9 cellular contexts compared by ENCODE assay signal in genomic region chrX:13091111-13091765, GRCh38. TPM values are rescaled to one million over a fixed set of nuclear protein-coding genes. Genes with fewer than 3 reads are reported as not detected.
DNase-seq lines count a peak whose midpoint lies in the region; ATAC-seq and TF ChIP-seq lines count a peak whose summit lies in the region.
"Had no signal": no experiment of that assay in that cellular context is flagged by ENCODE, and none has a peak within 500 bp of the region (broad histone marks: within the 10 kb centered on the region; RNA-seq: fewer than 3 reads in every experiment).

No MANE protein-coding gene starts in this region.

- DNase-seq in activated naive CD4-positive, alpha-beta T cell treated with anti-CD3 and anti-CD28 coated beads, Interleukin-2, amount 10 ng/mL, durations not matched to agents 7 days and 5 days, result peak; percentile 48
- DNase-seq in activated naive CD4-positive, alpha-beta T cell (lab: John Stamatoyannopoulos, UW), result no peak
- peak; percentile 65 for DNase-seq in activated CD8-positive, alpha-beta T cell treated with anti-CD3 and anti-CD28 coated beads, Interleukin-2, amount 10 ng/mL, durations not matched to agents 7 days and 5 days
- DNase-seq in upper lobe of right lung (no peak), left lobe of liver (ENCODE audit: low spot score) (no peak), AG08395 (ENCODE audit: low spot score) (no peak), NCI-H187 (lab: John Stamatoyannopoulos, UW) (no peak)
- DNase-seq: Karpas-422 had no signal

- peak; percentile 4 for ATAC-seq in activated CD8-positive, alpha-beta T cell treated with anti-CD3 and anti-CD28 coated beads, Interleukin-2, amount 10 ng/mL, durations not matched to agents 7 days and 5 days
- ATAC-seq in upper lobe of right lung (peak; percentile 35), left lobe of liver (no peak)

- H3K27ac ChIP-seq in liver (ENCODE audit: low read depth in 1 of 2, low read length in 2 of 2) (peak overlapping the region; percentile 18 to 29), upper lobe of right lung (peak overlapping the region; percentile 76)

- H3K9me3 Mint-ChIP-seq in activated naive CD4-positive, alpha-beta T cell treated with anti-CD3 and anti-CD28 coated beads, Interleukin-2, amount 10 ng/mL, durations not matched to agents 7 days and 5 days, result no peaks in the 10 kb centered on the region
- H3K9me3 Mint-ChIP-seq in activated CD8-positive, alpha-beta T cell treated with anti-CD3 and anti-CD28 coated beads, Interleukin-2, amount 10 ng/mL, durations not matched to agents 7 days and 5 days (ENCODE audit: insufficient read depth), result no peaks in the 10 kb centered on the region

- 69% methylated on average over 6 of the region's 6 CpGs for WGBS in liver

- H3K27me3 Mint-ChIP-seq in activated naive CD4-positive, alpha-beta T cell treated with anti-CD3 and anti-CD28 coated beads, Interleukin-2, amount 10 ng/mL, durations not matched to agents 7 days and 5 days, result no peaks in the 10 kb centered on the region
- H3K27me3 Mint-ChIP-seq in activated CD8-positive, alpha-beta T cell treated with anti-CD3 and anti-CD28 coated beads, Interleukin-2, amount 10 ng/mL, durations not matched to agents 7 days and 5 days (ENCODE audit: low read depth), result no peaks in the 10 kb centered on the region

- peak overlapping the region in 1 of 2 donors; percentile 27 for H3K9ac ChIP-seq in liver (ENCODE audit: low read depth in 1 of 2, low read length in 2 of 2)

- CTCF ChIA-PET in activated naive CD4-positive, alpha-beta T cell treated with anti-CD3 and anti-CD28 coated beads, Interleukin-2, amount 10 ng/mL, durations not matched to agents 7 days and 5 days (lab: Charles Lee), result interaction anchor here (0.5 to 4.2 kb wide), 18 partner anchors 10 to 397 kb away, joined by 3 to 100 read pairs (median 4); no protein-coding TSS in a partner anchor
- CTCF ChIA-PET in activated CD8-positive, alpha-beta T cell treated with anti-CD3 and anti-CD28 coated beads, Interleukin-2, amount 10 ng/mL, durations not matched to agents 7 days and 5 days (lab: Charles Lee), result interaction anchor here (0.9 to 6.2 kb wide), 26 partner anchors 9 to 555 kb away, joined by 3 to 173 read pairs (median 5); partner anchors contain the start of gene TMSB4X

- no peaks in the 10 kb centered on the region for H3K27me3 ChIP-seq in liver (ENCODE audit: control insufficient read depth in 4 of 4, insufficient read depth in 4 of 4, low read length in 3 of 4)
- H3K27me3 ChIP-seq in upper lobe of right lung, result no peaks in the 10 kb centered on the region

- peak overlapping the region; percentile 68 for H3K4me3 Mint-ChIP-seq in activated naive CD4-positive, alpha-beta T cell treated with anti-CD3 and anti-CD28 coated beads, Interleukin-2, amount 10 ng/mL, durations not matched to agents 7 days and 5 days
- H3K4me3 Mint-ChIP-seq in activated CD8-positive, alpha-beta T cell treated with anti-CD3 and anti-CD28 coated beads, Interleukin-2, amount 10 ng/mL, durations not matched to agents 7 days and 5 days, result peak overlapping the region; percentile 56

- TF ChIP-seq RAD21 in liver (IDR thresholded peaks at IDR 0.05), result no peak

- H3K36me3 Mint-ChIP-seq in activated naive CD4-positive, alpha-beta T cell treated with anti-CD3 and anti-CD28 coated beads, Interleukin-2, amount 10 ng/mL, durations not matched to agents 7 days and 5 days, result peaks cover 2% of the 10 kb centered on the region
- peaks cover 5% of the 10 kb centered on the region for H3K36me3 Mint-ChIP-seq in activated CD8-positive, alpha-beta T cell treated with anti-CD3 and anti-CD28 coated beads, Interleukin-2, amount 10 ng/mL, durations not matched to agents 7 days and 5 days (ENCODE audit: low read depth)

- H3K4me1 Mint-ChIP-seq in activated naive CD4-positive, alpha-beta T cell treated with anti-CD3 and anti-CD28 coated beads, Interleukin-2, amount 10 ng/mL, durations not matched to agents 7 days and 5 days, result peaks cover 94% of the 10 kb centered on the region
- peaks cover 93% of the 10 kb centered on the region for H3K4me1 Mint-ChIP-seq in activated CD8-positive, alpha-beta T cell treated with anti-CD3 and anti-CD28 coated beads, Interleukin-2, amount 10 ng/mL, durations not matched to agents 7 days and 5 days (ENCODE audit: low read depth)

- H3K4me1 ChIP-seq in liver (ENCODE audit: control insufficient read depth in 4 of 4, insufficient read depth in 4 of 4, low read length in 3 of 4) (peaks cover 0 to 7% (median 0%) of the 10 kb centered on the region in 4 donors), upper lobe of right lung (peaks cover 19% of the 10 kb centered on the region)

- H3K27ac Mint-ChIP-seq in activated naive CD4-positive, alpha-beta T cell treated with anti-CD3 and anti-CD28 coated beads, Interleukin-2, amount 10 ng/mL, durations not matched to agents 7 days and 5 days, result peak overlapping the region; percentile 96
- peak overlapping the region; percentile 83 for H3K27ac Mint-ChIP-seq in activated CD8-positive, alpha-beta T cell treated with anti-CD3 and anti-CD28 coated beads, Interleukin-2, amount 10 ng/mL, durations not matched to agents 7 days and 5 days

- POLR2A ChIA-PET in activated CD8-positive, alpha-beta T cell treated with anti-CD3 and anti-CD28 coated beads, Interleukin-2, amount 10 ng/mL, durations not matched to agents 7 days and 5 days (lab: Charles Lee), result interaction anchor here (0.6 to 13.9 kb wide), 15 partner anchors 8 to 397 kb away, joined by 3 to 779 read pairs (median 14); partner anchors contain the start of gene TMSB4X

- H3K36me3 ChIP-seq in liver (ENCODE audit: control insufficient read depth in 4 of 4, insufficient read depth in 3 of 4, low read depth in 1 of 4, low read length in 3 of 4) (no peaks in the 10 kb centered on the region), upper lobe of right lung (no peaks in the 10 kb centered on the region)

- intact Hi-C loops in upper lobe of right lung (cut with DNase I), result no loop called here

- no peak overlapping the region for H3K4me3 ChIP-seq in liver (ENCODE audit: low read depth in 1 of 3, low read length in 3 of 3)
- peak overlapping the region; percentile 8 for H3K4me3 ChIP-seq in upper lobe of right lung

- no peaks in the 10 kb centered on the region for H3K9me3 ChIP-seq in liver (ENCODE audit: control insufficient read depth in 4 of 4, low read length in 3 of 4)
- no peaks in the 10 kb centered on the region for H3K9me3 ChIP-seq in upper lobe of right lung

- TF ChIP-seq CTCF in liver (IDR thresholded peaks at IDR 0.05; ENCODE audit: low read depth, low read length, missing input control) (no peak), upper lobe of right lung (IDR thresholded peaks at IDR 0.05) (no peak)

TF ChIP-seq in liver, 16 proteins besides CTCF, POLR2A, EP300 and RAD21:
- TF ChIP-seq FOXA2 (IDR thresholded peaks at IDR 0.05), result no peak
- TF ChIP-seq ZBTB33 (IDR thresholded peaks at IDR 0.05), result no peak
- no peak for TF ChIP-seq MAX (IDR thresholded peaks at IDR 0.05)
- no peak for TF ChIP-seq REST (IDR thresholded peaks at IDR 0.05)
- no peak for TF ChIP-seq NR2F2 (IDR thresholded peaks at IDR 0.05)
- no peak for TF ChIP-seq TAF1 (conservative IDR thresholded peaks at IDR 0.05)
- TF ChIP-seq GABPA (IDR thresholded peaks at IDR 0.05 in 1 of 2, conservative IDR thresholded peaks at IDR 0.05 in 1 of 2), result no peak
- TF ChIP-seq JUND (IDR thresholded peaks at IDR 0.05), result no peak

RNA-seq across cellular contexts. Expression of gene FAM9C, which starts 46.8 kb away (rescaled TPM):
- total RNA-seq in activated CD8-positive, alpha-beta T cell treated with anti-CD3 and anti-CD28 coated beads, Interleukin-2, amount 10 ng/mL, durations not matched to agents 7 days and 5 days, result not detected
- total RNA-seq in liver, result not detected
- polyA plus RNA-seq in liver, result not detected
- total RNA-seq in upper lobe of right lung, result not detected
- total RNA-seq in left lobe of liver, result not detected

Comparison
In these comparisons a context has a peak if more than half of its experiments do, and no peak if none do; other contexts are left out.
1. DNase-seq: peak in activated naive CD4-positive, alpha-beta T cell treated with anti-CD3 and anti-CD28 coated beads, Interleukin-2, amount 10 ng/mL, durations not matched to agents 7 days and 5 days (single experiment) and activated CD8-positive, alpha-beta T cell treated with anti-CD3 and anti-CD28 coated beads, Interleukin-2, amount 10 ng/mL, durations not matched to agents 7 days and 5 days (single experiment); none in activated naive CD4-positive, alpha-beta T cell (0 of 4), upper lobe of right lung (single experiment), left lobe of liver (single experiment), AG08395 (single experiment) and NCI-H187 (0 of 2).